ENCODE assay signal across 27 cellular contexts in the genomic region with DNA sequence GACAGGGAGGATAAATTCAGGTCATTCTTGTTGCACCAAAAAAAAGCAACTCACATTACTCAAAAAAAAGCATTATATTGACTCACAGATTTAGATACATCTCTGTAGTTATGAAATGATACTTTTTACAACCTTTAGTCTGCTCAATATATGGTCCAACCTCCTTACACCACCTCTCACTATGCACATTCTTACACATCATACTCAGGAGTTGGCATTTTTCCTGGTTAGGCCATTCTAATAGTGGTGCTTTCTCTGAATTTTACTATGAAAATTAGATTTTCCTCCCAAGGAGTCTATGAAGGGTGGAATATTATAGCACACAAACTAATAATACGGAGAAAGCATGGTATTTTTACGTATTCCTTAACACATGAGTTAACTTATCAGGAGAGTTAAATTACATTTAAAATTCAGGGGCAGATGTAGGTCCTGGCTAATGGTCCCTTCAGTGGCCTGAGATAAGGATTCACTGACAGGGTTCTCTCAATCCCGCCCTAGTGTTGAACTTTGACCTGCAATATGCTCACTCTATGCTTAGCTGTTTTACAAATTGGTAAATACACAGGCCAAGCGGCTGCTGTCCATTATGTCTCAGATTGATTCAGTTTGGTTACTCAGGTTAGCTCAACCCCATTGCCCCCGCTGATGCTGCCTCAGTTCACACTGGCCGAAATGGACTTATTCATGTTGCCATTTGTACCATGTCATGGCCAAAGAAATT.
DNase-seq lines count a peak whose midpoint lies in the region; ATAC-seq and TF ChIP-seq lines count a peak whose summit lies in the region.
"Had no signal": no experiment of that assay in that cellular context is flagged by ENCODE, and none has a peak within 500 bp of the region (broad histone marks: within the 10 kb centered on the region; RNA-seq: fewer than 3 reads in every experiment).

No MANE protein-coding gene starts in this region.

- POLR2A ChIA-PET in AG04449 (lab: Yijun Ruan, JAX), result no interaction called here

- H3K27ac Mint-ChIP-seq in type B pancreatic cell, result no peak overlapping the region
- H3K27ac Mint-ChIP-seq: memory B cell; neural progenitor cell; stimulated activated effector memory CD8-positive, alpha-beta T cell treated with anti-CD3 and anti-CD28 coated beads, Interleukin-12 subunit alpha, Interleukin-12 subunit beta, amount 100 ng/mL, for 72 hours; T-cell had no signal

- no peak overlapping the region for H3K9ac ChIP-seq in MM.1S (ENCODE audit: low read length)
- H3K9ac ChIP-seq: BLaER1, neural progenitor cell, parathyroid adenoma had no signal

- no peaks in the 10 kb centered on the region for H3K4me1 ChIP-seq in MM.1S (ENCODE audit: low read length)
- H3K4me1 ChIP-seq: adrenal gland, BLaER1, parathyroid adenoma had no signal

- H3K9me3 Mint-ChIP-seq in type B pancreatic cell, result no peaks in the 10 kb centered on the region
- H3K9me3 Mint-ChIP-seq: memory B cell, neural progenitor cell had no signal

- ATAC-seq in HG02678 (IDR thresholded peaks at IDR 0.05; ENCODE audit: unreplicated experiment), result no peak
- ATAC-seq: stimulated activated effector memory CD8-positive, alpha-beta T cell treated with anti-CD3 and anti-CD28 coated beads, Interleukin-12 subunit alpha, Interleukin-12 subunit beta, amount 100 ng/mL, for 72 hours; T-cell had no signal

- H3K4me1 Mint-ChIP-seq in type B pancreatic cell (ENCODE audit: unreplicated experiment), result peaks cover 15% of the 10 kb centered on the region
- H3K4me1 Mint-ChIP-seq: memory B cell; stimulated activated effector memory CD8-positive, alpha-beta T cell treated with anti-CD3 and anti-CD28 coated beads, Interleukin-12 subunit alpha, Interleukin-12 subunit beta, amount 100 ng/mL, for 72 hours; T-cell had no signal

- TF ChIP-seq CTCF in AG04449 (IDR thresholded peaks at IDR 0.05; ENCODE audit: insufficient read depth, low read length, missing control alignments) (no peak), foreskin fibroblast (IDR thresholded peaks at IDR 0.05; ENCODE audit: low read depth, low read length) (no peak), type B pancreatic cell (conservative IDR thresholded peaks at IDR 0.05) (no peak), MM.1S (IDR thresholded peaks at IDR 0.05; ENCODE audit: low read length) (no peak)

- H3K36me3 Mint-ChIP-seq in type B pancreatic cell, result no peaks in the 10 kb centered on the region
- H3K36me3 Mint-ChIP-seq: memory B cell; stimulated activated effector memory CD8-positive, alpha-beta T cell treated with anti-CD3 and anti-CD28 coated beads, Interleukin-12 subunit alpha, Interleukin-12 subunit beta, amount 100 ng/mL, for 72 hours; T-cell had no signal

- H4K20me1 ChIP-seq in MM.1S (ENCODE audit: insufficient read depth, low read length), result no peaks in the 10 kb centered on the region
- H4K20me1 ChIP-seq: BLaER1 had no signal

- H3K79me2 ChIP-seq in MM.1S (ENCODE audit: low read length), result no peaks in the 10 kb centered on the region
- H3K79me2 ChIP-seq: parathyroid adenoma had no signal

- no peaks in the 10 kb centered on the region for H3K9me2 ChIP-seq in MM.1S (replicated peaks; ENCODE audit: insufficient read depth, low read length)

- no peaks in the 10 kb centered on the region for H3F3A ChIP-seq in MM.1S (ENCODE audit: insufficient read depth, low read length)

- H3K4me3 Mint-ChIP-seq in type B pancreatic cell, result no peak overlapping the region
- H3K4me3 Mint-ChIP-seq: memory B cell; neural progenitor cell; stimulated activated effector memory CD8-positive, alpha-beta T cell treated with anti-CD3 and anti-CD28 coated beads, Interleukin-12 subunit alpha, Interleukin-12 subunit beta, amount 100 ng/mL, for 72 hours; T-cell had no signal

- no peak overlapping the region for H2AFZ ChIP-seq in MM.1S (ENCODE audit: low read length)
- H2AFZ ChIP-seq: neural progenitor cell, parathyroid adenoma had no signal

- no peak overlapping the region for H3K4me2 ChIP-seq in MM.1S (ENCODE audit: low read depth, low read length)
- H3K4me2 ChIP-seq: BLaER1, neural progenitor cell had no signal

- CTCF ChIA-PET in AG04449 (lab: Yijun Ruan, JAX), result no interaction called here

- H3K9me3 ChIP-seq in MM.1S (replicated peaks; ENCODE audit: insufficient read depth, low read length), result no peaks in the 10 kb centered on the region
- H3K9me3 ChIP-seq: adrenal gland, BLaER1, heart left ventricle, SJSA1 had no signal

- no peaks in the 10 kb centered on the region for H3K27me3 ChIP-seq in MM.1S (replicated peaks; ENCODE audit: insufficient read depth, low read length)
- H3K27me3 ChIP-seq: adrenal gland, BLaER1, cardiac muscle cell, heart left ventricle, neural progenitor cell, SJSA1 had no signal

- peak; percentile 34 for DNase-seq in AG04449 (ENCODE audit: low read depth, low spot score)
- DNase-seq in GM03348 (ENCODE audit: low spot score), result peak; percentile 44
- DNase-seq in amniotic epithelial cell (ENCODE audit: low read depth), result peak; percentile 53
- peak; percentile 34 for DNase-seq in foreskin fibroblast
- DNase-seq in cortex of kidney (lab: John Stamatoyannopoulos, UW), result no peak
- DNase-seq in type B pancreatic cell (ENCODE audit: extremely low spot score, unreplicated experiment), result no peak
- no peak for DNase-seq in MM.1S
- DNase-seq: activated CD4-positive, alpha-beta T cell treated with anti-CD3 and anti-CD28 coated beads, Interleukin-2, amount 50 U/mL, for 4 hours; activated CD4-positive, CD25-positive, alpha-beta regulatory T cell; activated naive CD4-positive, alpha-beta T cell treated with Interleukin-2 at 50 U/mL for 16 hours; adrenal gland; DMS79 treated with DMSO at 0.1 percent for 48 hours; NCI-H1092; NCI-H1694 treated with DMSO at 0.1 percent for 48 hours; NCI-H69; stimulated activated CD4-positive, alpha-beta T cell treated with anti-CD3 and anti-CD28 coated beads, Interleukin-4, amount 100 ng/mL, for 24 hours; T-cell; trophoblast cell had no signal

- no peak overlapping the region for H3K27ac ChIP-seq in MM.1S (ENCODE audit: low read length)
- H3K27ac ChIP-seq: adrenal gland, BLaER1, cardiac muscle cell, neural progenitor cell, parathyroid adenoma, SJSA1 had no signal

- no peaks in the 10 kb centered on the region for H3K27me3 Mint-ChIP-seq in type B pancreatic cell

- H3K4me3 ChIP-seq in AG04449 (ENCODE audit: low read depth, low read length) (no peak overlapping the region), foreskin fibroblast (ENCODE audit: low read depth in 1 of 2, low read length in 2 of 2) (no peak overlapping the region), MM.1S (ENCODE audit: low read length) (no peak overlapping the region)
- H3K4me3 ChIP-seq: adrenal gland, BLaER1, cardiac muscle cell, heart left ventricle, neural progenitor cell, SJSA1 had no signal

- no peaks in the 10 kb centered on the region for H3K36me3 ChIP-seq in MM.1S (replicated peaks; ENCODE audit: insufficient read depth, low read length)
- H3K36me3 ChIP-seq: adrenal gland, BLaER1, cardiac muscle cell, heart left ventricle, neural progenitor cell, SJSA1 had no signal

Comparison
In these comparisons a context has a peak if more than half of its experiments do, and no peak if none do; other contexts are left out.
1. DNase-seq: peak in AG04449 (single experiment), GM03348 (single experiment), amniotic epithelial cell (single experiment) and foreskin fibroblast (2 of 2); none in cortex of kidney (single experiment), type B pancreatic cell (single experiment) and MM.1S (single experiment).